1 cellular context compared by ENCODE assay signal in genomic region chr7:134504660-134505164, GRCh38.
TF ChIP-seq lines count a peak whose summit lies in the region.

No MANE protein-coding gene starts in this region.

TF ChIP-seq in endothelial cell of umbilical vein, 7 proteins besides CTCF, POLR2A, EP300 and RAD21 (continued from another document):
- TF ChIP-seq FOS (IDR thresholded peaks at IDR 0.05; ENCODE audit: borderline replicate concordance, insufficient read depth, low read length), result peak; percentile 15
- TF ChIP-seq, protein P1, sequence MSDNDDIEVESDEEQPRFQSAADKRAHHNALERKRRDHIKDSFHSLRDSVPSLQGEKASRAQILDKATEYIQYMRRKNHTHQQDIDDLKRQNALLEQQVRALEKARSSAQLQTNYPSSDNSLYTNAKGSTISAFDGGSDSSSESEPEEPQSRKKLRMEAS (IDR thresholded peaks at IDR 0.05; ENCODE audit: insufficient read depth, insufficient read length), result no peak
- peak; percentile 21 for TF ChIP-seq POLR2AphosphoS5 (IDR thresholded peaks at IDR 0.05; ENCODE audit: insufficient read depth, low read depth, low read length)
- no peak for TF ChIP-seq GATA2 (IDR thresholded peaks at IDR 0.05; ENCODE audit: insufficient read depth, insufficient read length, low read depth, low read length)
